In genomic region chr10:133151528-133151927, GRCh38 we compare ENCODE assay signal across 1 cellular context.
TF ChIP-seq lines count a peak whose summit lies in the region.

No MANE protein-coding gene starts in this region.

TF ChIP-seq in GM23338, 12 proteins besides CTCF, POLR2A, EP300 and RAD21 (continued from another document):
- TF ChIP-seq ZNF462 (CRISPR knock-in tag; IDR thresholded peaks at IDR 0.05) (no peak), EZH2phosphoT487 (IDR thresholded peaks at IDR 0.05; ENCODE audit: unreplicated experiment) (no peak), NANOG (IDR thresholded peaks at IDR 0.05; ENCODE audit: borderline replicate concordance) (peak; percentile 72; the same call in 1 of the 2 replicates), JUNB (IDR thresholded peaks at IDR 0.05; ENCODE audit: unreplicated experiment) (no peak), EZH2 (IDR thresholded peaks at IDR 0.05; ENCODE audit: low read depth, unreplicated experiment) (no peak), REST (IDR thresholded peaks at IDR 0.05; ENCODE audit: unreplicated experiment) (no peak)
TF ChIP-seq in GM23338: peak in this region for 3.
